Comparison of ENCODE assay signal across 22 cellular contexts in genomic region chr18:9930299-9930884, GRCh38. TPM values are rescaled to one million over a fixed set of nuclear protein-coding genes. Genes with fewer than 3 reads are reported as not detected.
"Had no signal": no experiment of that assay in that cellular context is flagged by ENCODE, and none has a peak within 500 bp of the region (broad histone marks: within the 10 kb centered on the region; RNA-seq: fewer than 3 reads in every experiment).

No MANE protein-coding gene starts in this region.

- H3K36me3 ChIP-seq: colonic mucosa, prostate gland, thoracic aorta had no signal

- H3K27ac ChIP-seq: colonic mucosa, esophagus muscularis mucosa, heart right ventricle, parathyroid adenoma, prostate gland, stomach, thoracic aorta, transverse colon had no signal

- H3K27me3 Mint-ChIP-seq: naive thymus-derived CD8-positive, alpha-beta T cell had no signal

- H3K9me3 Mint-ChIP-seq: naive thymus-derived CD8-positive, alpha-beta T cell had no signal

- DNase-seq: colonic mucosa; dermis blood vessel endothelial cell; gastrocnemius medialis; heart right ventricle; hypothalamus; kidney glomerular epithelial cell; mesendoderm; naive thymus-derived CD8-positive, alpha-beta T cell; nucleus accumbens; stimulated activated CD4-positive, alpha-beta T cell treated with anti-CD3 and anti-CD28 coated beads, Interleukin-2, amount 100 ng/mL, for 24 hours; stimulated activated naive CD4-positive, alpha-beta T cell; stomach; substantia nigra; transverse colon had no signal

- H3K9me3 ChIP-seq: colonic mucosa, esophagus muscularis mucosa, gastrocnemius medialis, heart right ventricle, prostate gland, stomach, thoracic aorta, transverse colon had no signal

- ATAC-seq: gastrocnemius medialis; heart right ventricle; naive thymus-derived CD8-positive, alpha-beta T cell; sciatic nerve had no signal

- H3K27me3 ChIP-seq: colonic mucosa, esophagus muscularis mucosa, gastrocnemius medialis, heart right ventricle, stomach, transverse colon had no signal

- H3K4me1 ChIP-seq: prostate gland had no signal

- H3K4me3 ChIP-seq: colonic mucosa, esophagus muscularis mucosa, gastrocnemius medialis, heart right ventricle, prostate gland, stomach, thoracic aorta, transverse colon had no signal

RNA-seq across cellular contexts. Expression of gene TXNDC2, which starts 44.6 kb away (rescaled TPM):
- total RNA-seq: cerebellum; colonic mucosa; dermis blood vessel endothelial cell; gastrocnemius medialis; naive thymus-derived CD8-positive, alpha-beta T cell; sciatic nerve; skeletal muscle tissue had no signal
- polyA plus RNA-seq: liver; naive thymus-derived CD8-positive, alpha-beta T cell; stomach had no signal
